Comparison of ENCODE assay signal across 8 cellular contexts in genomic region chr4:18022572-18023039, GRCh38. TPM values are rescaled to one million over a fixed set of nuclear protein-coding genes. Genes with fewer than 3 reads are reported as not detected.
A peak's percentile ranks its signal among the peaks of the same experiment; 100 is the strongest.
DNase-seq lines count a peak whose midpoint lies in the region; ATAC-seq, FAIRE-seq and TF ChIP-seq lines count a peak whose summit lies in the region.

No MANE protein-coding gene starts in this region.

- BruUV-seq in HepG2 (replicated peaks; lab: Mats Ljungman, UMichigan), result no TSS peak

- POLR2A ChIA-PET in HepG2 (lab: Yijun Ruan, JAX), result interaction anchor here (1.3 kb wide), 1 partner anchor 213 kb away, joined by 7 read pairs; the partner anchor contains the start of gene DCAF16

- TF ChIP-seq POLR2A in adrenal gland (IDR thresholded peaks at IDR 0.05), result no peak
- TF ChIP-seq POLR2A in HepG2 (IDR thresholded peaks at IDR 0.05; ENCODE audit: insufficient read depth in 1 of 2, low read depth in 2 of 2, low read length in 2 of 2), result no peak

- H3K27ac Mint-ChIP-seq in activated CD8-positive, alpha-beta memory T cell treated with anti-CD3 and anti-CD28 coated beads, Interleukin-2, amount 10 ng/mL, durations not matched to agents 7 days and 5 days, result peak overlapping the region; percentile 45

- H3K27me3 Mint-ChIP-seq in activated CD8-positive, alpha-beta memory T cell treated with anti-CD3 and anti-CD28 coated beads, Interleukin-2, amount 10 ng/mL, durations not matched to agents 7 days and 5 days, result peaks cover 26% of the 10 kb centered on the region

- no peak for DNase-seq in activated CD8-positive, alpha-beta memory T cell treated with anti-CD3 and anti-CD28 coated beads, Interleukin-2, amount 10 ng/mL, durations not matched to agents 7 days and 5 days
- DNase-seq in activated CD8-positive, alpha-beta memory T cell treated with anti-CD3 and anti-CD28 coated beads, Interleukin-2, amount 50 U/mL, for 48 hours, result no peak
- DNase-seq in adrenal gland, result no peak
- DNase-seq in HepG2 (ENCODE audit: low spot score), result no peak
- DNase-seq in thoracic aorta (ENCODE audit: low spot score), result no peak
- no peak for DNase-seq in NCI-H526 (lab: John Stamatoyannopoulos, UW)
- DNase-seq in stimulated activated CD4-positive, alpha-beta T cell treated with anti-CD3 and anti-CD28 coated beads, Interleukin-15, amount 100 ng/mL, for 24 hours, result no peak
- no peak for DNase-seq in NCI-H226

- peak overlapping the region in 4 of 5 donors; percentile 85 to 97 (median 90) for H3K27ac ChIP-seq in adrenal gland
- H3K27ac ChIP-seq in HepG2 (ENCODE audit: extremely low read length, insufficient read depth, low read length), result peak overlapping the region; percentile 96
- H3K27ac ChIP-seq in thoracic aorta, result peak overlapping the region; percentile 86 to 89

- H3K79me2 ChIP-seq in HepG2 (ENCODE audit: insufficient read depth, low read length), result peaks cover 31% of the 10 kb centered on the region

- H3K4me3 Mint-ChIP-seq in activated CD8-positive, alpha-beta memory T cell treated with anti-CD3 and anti-CD28 coated beads, Interleukin-2, amount 10 ng/mL, durations not matched to agents 7 days and 5 days, result peak overlapping the region; percentile 78

- H3K9ac ChIP-seq in HepG2 (ENCODE audit: insufficient read depth, low read depth, low read length), result peak overlapping the region; percentile 66

- no peaks in the 10 kb centered on the region for H3K9me3 ChIP-seq in adrenal gland (replicated peaks in 1 of 3)
- H3K9me3 ChIP-seq in HepG2 (ENCODE audit: low read length), result no peaks in the 10 kb centered on the region
- no peaks in the 10 kb centered on the region for H3K9me3 ChIP-seq in thoracic aorta

- peaks cover 13% of the 10 kb centered on the region for H4K20me1 ChIP-seq in HepG2 (ENCODE audit: insufficient read depth, low read length)

- H3K4me3 ChIP-seq in adrenal gland (peak overlapping the region; percentile 68 to 99 (median 87)), HepG2 (replicated peaks in 1 of 3; ENCODE audit: insufficient read depth in 1 of 3, low read depth in 2 of 3, low read length in 3 of 3) (peak overlapping the region; percentile 89 to 97 (median 93)), thoracic aorta (peak overlapping the region; percentile 98)

- no peak for FAIRE-seq in HepG2 (lab: Jason Lieb, UNC)

- no peak for TF ChIP-seq RAD21 in HepG2 (CRISPR knock-in tag; IDR thresholded peaks at IDR 0.05)

- TF ChIP-seq CTCF in adrenal gland (IDR thresholded peaks at IDR 0.05), result no peak
- no peak for TF ChIP-seq CTCF in HepG2 (CRISPR knock-in tag; IDR thresholded peaks at IDR 0.05)
- TF ChIP-seq CTCF in thoracic aorta (IDR thresholded peaks at IDR 0.05), result no peak

- no peaks in the 10 kb centered on the region for H3K9me3 Mint-ChIP-seq in activated CD8-positive, alpha-beta memory T cell treated with anti-CD3 and anti-CD28 coated beads, Interleukin-2, amount 10 ng/mL, durations not matched to agents 7 days and 5 days (ENCODE audit: low read depth)

- no peak for ATAC-seq in activated CD8-positive, alpha-beta memory T cell treated with anti-CD3 and anti-CD28 coated beads, Interleukin-2, amount 10 ng/mL, durations not matched to agents 7 days and 5 days
- ATAC-seq in HepG2 (peak; percentile 3; the same call in 2 of the 3 replicates), thoracic aorta (ENCODE audit: insufficient number of reproducible peaks, low FRiP score, low read depth) (no peak)

- no peaks in the 10 kb centered on the region for H3K27me3 ChIP-seq in adrenal gland
- H3K27me3 ChIP-seq in HepG2 (ENCODE audit: control insufficient read depth in 1 of 2, insufficient read depth in 2 of 2, low read length in 2 of 2), result peaks cover 0 to 15% of the 10 kb centered on the region in 2 experiments; a peak in 1 of 5 replicates
- H3K27me3 ChIP-seq in thoracic aorta (replicated peaks; ENCODE audit: insufficient read depth), result no peaks in the 10 kb centered on the region

- no peaks in the 10 kb centered on the region for H3K36me3 ChIP-seq in adrenal gland (replicated peaks in 1 of 2)
- no peaks in the 10 kb centered on the region for H3K36me3 ChIP-seq in HepG2 (replicated peaks in 1 of 2; ENCODE audit: control insufficient read depth in 1 of 2, insufficient read depth in 2 of 2, low read length in 2 of 2)
- no peaks in the 10 kb centered on the region for H3K36me3 ChIP-seq in thoracic aorta

- peak overlapping the region; percentile 82 for H2AFZ ChIP-seq in HepG2 (ENCODE audit: low read length)

- in situ Hi-C loops in HepG2 (cut with HindIII; ENCODE audit: extremely low pct_ligation_motif_present, low pct_unique_long_range_greater_than_20kb), result loop anchor here (10.0 to 25.0 kb wide), 2 partner anchors 208 to 460 kb away; partner anchors contain the start of genes DCAF16 and NCAPG

- intact Hi-C loops in adrenal gland (cut with DNase I), result loop anchor here in 1 of 2 donors (10.0 kb wide), 1 partner anchor 208 kb away; the partner anchor contains the start of genes DCAF16 and NCAPG
- intact Hi-C loops in HepG2 (cut with micrococcal nuclease; ENCODE audit: unreplicated experiment), result loop anchor here (2.0 kb wide), 1 partner anchor 548 kb away; no protein-coding TSS in a partner anchor

- H3K4me1 Mint-ChIP-seq in activated CD8-positive, alpha-beta memory T cell treated with anti-CD3 and anti-CD28 coated beads, Interleukin-2, amount 10 ng/mL, durations not matched to agents 7 days and 5 days, result peaks cover 18% of the 10 kb centered on the region

- peak overlapping the region; percentile 96 for H3K4me2 ChIP-seq in HepG2 (ENCODE audit: low read depth, low read length)

- H3K4me1 ChIP-seq in adrenal gland (replicated peaks in 1 of 2), result peaks cover 4 to 17% of the 10 kb centered on the region in 2 donors
- peaks cover 21% of the 10 kb centered on the region for H3K4me1 ChIP-seq in HepG2 (ENCODE audit: insufficient read depth, low read length)
- peaks cover 7 to 16% of the 10 kb centered on the region in 2 donors for H3K4me1 ChIP-seq in thoracic aorta (ENCODE audit: control insufficient read depth in 1 of 2, low read depth in 2 of 2)

- no peak for TF ChIP-seq EP300 in HepG2 (IDR thresholded peaks at IDR 0.05; ENCODE audit: low read depth in 2 of 2, low read length in 2 of 2)
- no peak for TF ChIP-seq EP300 in HepG2 (CRISPR knock-in tag; IDR thresholded peaks at IDR 0.05; ENCODE audit: borderline replicate concordance)

- WGBS in adrenal gland, 4 donors, result 0 to 2% (median 1%) methylated on average over 18 to 19 of the region's 19 CpGs
- WGBS in HepG2 (ENCODE audit: low lambda C conversion rate), result under 1% methylated on average over 19 of the region's 19 CpGs

- no peaks in the 10 kb centered on the region for H3K36me3 Mint-ChIP-seq in activated CD8-positive, alpha-beta memory T cell treated with anti-CD3 and anti-CD28 coated beads, Interleukin-2, amount 10 ng/mL, durations not matched to agents 7 days and 5 days

- CTCF ChIA-PET in activated CD8-positive, alpha-beta memory T cell treated with anti-CD3 and anti-CD28 coated beads, Interleukin-2, amount 10 ng/mL, durations not matched to agents 7 days and 5 days (lab: Charles Lee), result interaction anchor here (1.2 to 1.7 kb wide), 2 partner anchors 17 to 208 kb away, joined by 4 to 5 read pairs; no protein-coding TSS in a partner anchor
- CTCF ChIA-PET in HepG2 (lab: Yijun Ruan, JAX; ENCODE audit: low intra/inter-chr PET ratio, low total read pairs), result no interaction called here

TF ChIP-seq in HepG2, 621 proteins besides CTCF, POLR2A, EP300 and RAD21 (continues in another document):
- TF ChIP-seq, protein P1, sequence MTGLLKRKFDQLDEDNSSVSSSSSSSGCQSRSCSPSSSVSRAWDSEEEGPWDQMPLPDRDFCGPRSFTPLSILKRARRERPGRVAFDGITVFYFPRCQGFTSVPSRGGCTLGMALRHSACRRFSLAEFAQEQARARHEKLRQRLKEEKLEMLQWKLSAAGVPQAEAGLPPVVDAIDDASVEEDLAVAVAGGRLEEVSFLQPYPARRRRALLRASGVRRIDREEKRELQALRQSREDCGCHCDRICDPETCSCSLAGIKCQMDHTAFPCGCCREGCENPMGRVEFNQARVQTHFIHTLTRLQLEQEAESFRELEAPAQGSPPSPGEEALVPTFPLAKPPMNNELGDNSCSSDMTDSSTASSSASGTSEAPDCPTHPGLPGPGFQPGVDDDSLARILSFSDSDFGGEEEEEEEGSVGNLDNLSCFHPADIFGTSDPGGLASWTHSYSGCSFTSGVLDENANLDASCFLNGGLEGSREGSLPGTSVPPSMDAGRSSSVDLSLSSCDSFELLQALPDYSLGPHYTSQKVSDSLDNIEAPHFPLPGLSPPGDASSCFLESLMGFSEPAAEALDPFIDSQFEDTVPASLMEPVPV (CRISPR knock-in tag; IDR thresholded peaks at IDR 0.05), result 0 out of 2 replicates have a peak, but pooled peaks have one; percentile 11
- 0 out of 2 replicates have a peak, but pooled peaks have one; percentile 3 for TF ChIP-seq ZNF12 (CRISPR knock-in tag; IDR thresholded peaks at IDR 0.05)

RNA-seq across cellular contexts. Expression of gene LCORL, which starts 1.1 kb away (rescaled TPM):
- total RNA-seq in activated CD8-positive, alpha-beta memory T cell treated with anti-CD3 and anti-CD28 coated beads, Interleukin-2, amount 10 ng/mL, durations not matched to agents 7 days and 5 days, result 10 to 100 TPM; 13.8 to 20.9 TPM
- total RNA-seq in adrenal gland (10 to 100 TPM in 6 of 8 donors, 1 to 10 TPM in 2; 9.3 to 22.3 (median 17.5) TPM), HepG2 (2016; rRNA removed; fragmentation: Illumina TruSeq; extraction: Trizol) (14.5 and 16.5 TPM in 2 replicates), thoracic aorta (10 to 100 TPM; 10.4 to 39.4 TPM)
- polyA plus RNA-seq in adrenal gland (10 to 100 TPM in 1 of 3 donors, 1 to 10 TPM in 2; 2.6 to 15.2 (median 3.4) TPM), HepG2 (2011; rRNA removed) (3.8 and 5.3 TPM in 2 replicates)
- 12.9 and 14.7 TPM in 2 replicates for total RNA-seq in HepG2 (2016; cell fraction: cytosol; rRNA removed; fragmentation: Illumina TruSeq; extraction: Trizol; ENCODE audit: low read depth)
- total RNA-seq in HepG2 (2016; cell fraction: insoluble cytoplasmic fraction; rRNA removed; fragmentation: Illumina TruSeq; extraction: Trizol), result 15.7 and 17.7 TPM in 2 replicates
- 6.3 and 9.2 TPM in 2 replicates for total RNA-seq in HepG2 (2016; cell fraction: membrane; rRNA removed; fragmentation: Illumina TruSeq; extraction: Trizol)
- 28.7 and 32.0 TPM in 2 replicates for total RNA-seq in HepG2 (2016; cell fraction: nucleus; rRNA removed; fragmentation: Illumina TruSeq; extraction: Trizol)
- 1.4 and 2.2 TPM in 2 replicates for polyA plus RNA-seq in HepG2 (2011; cell fraction: cytosol; rRNA removed)
- polyA plus RNA-seq in HepG2 (2011; cell fraction: nucleus; rRNA removed), result 3.8 TPM in 2 replicates
- 7.5 and 8.0 TPM in 2 replicates for polyA plus RNA-seq in HepG2 (2012)
- polyA plus RNA-seq in HepG2 (2016; cell fraction: cytosol; fragmentation: Illumina TruSeq; extraction: Trizol; ENCODE audit: low read depth), result 4.7 and 5.7 TPM in 2 replicates
- 9.4 and 11.8 TPM in 2 replicates for polyA plus RNA-seq in HepG2 (2016; cell fraction: insoluble cytoplasmic fraction; fragmentation: Illumina TruSeq; extraction: Trizol; ENCODE audit: low read depth)
- polyA plus RNA-seq in HepG2 (2016; cell fraction: membrane; fragmentation: Illumina TruSeq; extraction: Trizol; ENCODE audit: low read depth), result 4.8 and 6.3 TPM in 2 replicates
- 8.6 and 9.4 TPM in 2 replicates for polyA plus RNA-seq in HepG2 (2016; cell fraction: nucleus; fragmentation: Illumina TruSeq; extraction: Trizol; ENCODE audit: insufficient read depth, low read depth)
- 5.2 and 7.8 TPM in 2 replicates for polyA minus RNA-seq in HepG2 (2011; rRNA and poly(A)+ RNA removed; ENCODE audit: low replicate concordance)
- 5.4 and 7.4 TPM in 2 replicates for polyA minus RNA-seq in HepG2 (2011; cell fraction: cytosol; rRNA and poly(A)+ RNA removed)
- polyA minus RNA-seq in HepG2 (2011; cell fraction: nucleus; rRNA and poly(A)+ RNA removed), result 53.7 and 60.4 TPM in 2 replicates
